ENCODE assay signal across 17 cellular contexts in the genomic region with DNA sequence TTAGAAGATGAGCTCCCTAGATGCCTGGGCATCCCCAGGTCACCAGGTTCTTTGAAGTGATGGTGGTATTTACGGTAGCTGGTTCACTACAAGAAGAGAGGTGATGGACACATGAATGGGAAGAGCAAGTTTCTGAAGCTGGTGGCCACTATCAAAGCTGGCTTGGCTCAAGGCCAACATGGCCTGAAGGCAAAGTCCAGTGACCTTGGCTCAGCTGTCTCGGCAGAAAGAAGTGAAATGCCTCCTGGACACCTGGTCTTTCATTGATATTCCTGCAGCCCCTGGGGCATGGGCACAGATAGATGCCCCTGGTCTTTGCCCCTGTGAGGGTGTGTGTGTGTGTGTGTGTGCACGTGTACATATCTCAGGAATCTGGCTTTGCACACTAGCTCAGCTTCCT.
DNase-seq lines count a peak whose midpoint lies in the region; ATAC-seq, FAIRE-seq and TF ChIP-seq lines count a peak whose summit lies in the region.
"Had no signal": no experiment of that assay in that cellular context is flagged by ENCODE, and none has a peak within 500 bp of the region (broad histone marks: within the 10 kb centered on the region; RNA-seq: fewer than 3 reads in every experiment).

No MANE protein-coding gene starts in this region.

- TF ChIP-seq POLR2A in HepG2 (IDR thresholded peaks at IDR 0.05; ENCODE audit: insufficient read depth in 1 of 2, low read depth in 2 of 2, low read length in 2 of 2) (no peak), thyroid gland (IDR thresholded peaks at IDR 0.05) (no peak)

- H4K20me1 ChIP-seq in HepG2 (ENCODE audit: insufficient read depth, low read length), result no peaks in the 10 kb centered on the region
- H4K20me1 ChIP-seq: BLaER1 treated with 17β-estradiol and CSF1 and Interleukin-3, amounts not matched to agents 10 nM and 100 nM had no signal

- H3K4me3 Mint-ChIP-seq in T-cell, result no peak overlapping the region
- H3K4me3 Mint-ChIP-seq: CD4-positive, CD25-positive, alpha-beta regulatory T cell; HFFc6; IgD-negative memory B cell had no signal

- H3K9ac ChIP-seq in HepG2 (ENCODE audit: insufficient read depth, low read depth, low read length), result no peak overlapping the region
- H3K9ac ChIP-seq: BLaER1 treated with 17β-estradiol and CSF1 and Interleukin-3, amounts not matched to agents 10 nM and 100 nM had no signal

- WGBS in HepG2 (ENCODE audit: low lambda C conversion rate), result 5% methylated on average over 2 of the region's 3 CpGs
- 71 to 80% methylated on average over 3 of the region's 3 CpGs for WGBS in thyroid gland, 2 donors

- peaks cover 0 to 2% (median 0%) of the 10 kb centered on the region in 3 donors for H3K9me3 Mint-ChIP-seq in T-cell

- intact Hi-C loops in HepG2 (cut with micrococcal nuclease; ENCODE audit: unreplicated experiment) (no loop called here), thyroid gland (cut with DNase I) (no loop called here)

- no peak overlapping the region for H3K4me3 ChIP-seq in HepG2 (replicated peaks in 1 of 3; ENCODE audit: insufficient read depth in 1 of 3, low read depth in 2 of 3, low read length in 3 of 3)
- H3K4me3 ChIP-seq in thyroid gland (replicated peaks in 1 of 3), result no peak overlapping the region
- H3K4me3 ChIP-seq: BLaER1 treated with 17β-estradiol and CSF1 and Interleukin-3, amounts not matched to agents 10 nM and 100 nM; GM12878 had no signal

- H3K4me1 ChIP-seq in HepG2 (ENCODE audit: insufficient read depth, low read length), result peaks cover 6% of the 10 kb centered on the region
- H3K4me1 ChIP-seq in thyroid gland, result peaks cover 14 to 25% of the 10 kb centered on the region in 2 donors

- in situ Hi-C loops in HepG2 (cut with HindIII; ENCODE audit: extremely low pct_ligation_motif_present, low pct_unique_long_range_greater_than_20kb), result no loop called here

- no peak for FAIRE-seq in HepG2 (lab: Jason Lieb, UNC)
- FAIRE-seq: GM12878, GM18507 had no signal

- H2AFZ ChIP-seq in HepG2 (ENCODE audit: low read length), result no peak overlapping the region

- CTCF ChIA-PET in HepG2 (lab: Yijun Ruan, JAX; ENCODE audit: low intra/inter-chr PET ratio, low total read pairs) (no interaction called here), T-cell (lab: Charles Lee) (no interaction called here)

- peaks cover 2 to 3% of the 10 kb centered on the region in 2 donors for H3K27me3 Mint-ChIP-seq in T-cell
- H3K27me3 Mint-ChIP-seq: CD4-positive, CD25-positive, alpha-beta regulatory T cell; IgD-negative memory B cell had no signal

- no peak for TF ChIP-seq EP300 in HepG2 (IDR thresholded peaks at IDR 0.05; ENCODE audit: low read depth in 2 of 2, low read length in 2 of 2)
- TF ChIP-seq EP300 in HepG2 (CRISPR knock-in tag; IDR thresholded peaks at IDR 0.05; ENCODE audit: borderline replicate concordance), result no peak

- TF ChIP-seq RAD21 in HepG2 (CRISPR knock-in tag; IDR thresholded peaks at IDR 0.05), result no peak

- H3K27me3 ChIP-seq in HepG2 (ENCODE audit: control insufficient read depth in 1 of 2, insufficient read depth in 2 of 2, low read length in 2 of 2) (no peaks in the 10 kb centered on the region), thyroid gland (no peaks in the 10 kb centered on the region)
- H3K27me3 ChIP-seq: BLaER1 treated with 17β-estradiol and CSF1 and Interleukin-3, amounts not matched to agents 10 nM and 100 nM had no signal

- H3K4me1 Mint-ChIP-seq in T-cell, result no peaks in the 10 kb centered on the region
- H3K4me1 Mint-ChIP-seq: CD4-positive, CD25-positive, alpha-beta regulatory T cell; IgD-negative memory B cell had no signal

- H3K27ac Mint-ChIP-seq in T-cell, result no peak overlapping the region
- H3K27ac Mint-ChIP-seq: CD4-positive, CD25-positive, alpha-beta regulatory T cell; HFFc6; IgD-negative memory B cell had no signal

- no peaks in the 10 kb centered on the region for H3K36me3 Mint-ChIP-seq in T-cell
- H3K36me3 Mint-ChIP-seq: CD4-positive, CD25-positive, alpha-beta regulatory T cell; IgD-negative memory B cell had no signal

- H3K36me3 ChIP-seq in HepG2 (replicated peaks in 1 of 2; ENCODE audit: control insufficient read depth in 1 of 2, insufficient read depth in 2 of 2, low read length in 2 of 2), result no peaks in the 10 kb centered on the region
- H3K36me3 ChIP-seq in thyroid gland, result no peaks in the 10 kb centered on the region
- H3K36me3 ChIP-seq: BLaER1 treated with 17β-estradiol and CSF1 and Interleukin-3, amounts not matched to agents 10 nM and 100 nM had no signal

- ATAC-seq in HepG2 (no peak), T-cell (replicated peaks in 1 of 4) (no peak)
- ATAC-seq: GM12878 had no signal

- no peak for TF ChIP-seq CTCF in HepG2 (CRISPR knock-in tag; IDR thresholded peaks at IDR 0.05)
- no peak for TF ChIP-seq CTCF in thyroid gland (IDR thresholded peaks at IDR 0.05)

- H3K79me2 ChIP-seq in HepG2 (ENCODE audit: insufficient read depth, low read length), result no peaks in the 10 kb centered on the region

- no peak overlapping the region for H3K4me2 ChIP-seq in HepG2 (ENCODE audit: low read depth, low read length)

- POLR2A ChIA-PET in HepG2 (lab: Yijun Ruan, JAX), result no interaction called here
- POLR2A ChIA-PET in T-cell (lab: Charles Lee), result interaction anchor here in 1 of 2 donors (0.5 kb wide), 1 partner anchor 161 kb away, joined by 3 read pairs; no protein-coding TSS in a partner anchor

- H3K9me3 ChIP-seq in HepG2 (ENCODE audit: low read length) (no peaks in the 10 kb centered on the region), thyroid gland (no peaks in the 10 kb centered on the region)

- BruUV-seq in HepG2 (replicated peaks; lab: Mats Ljungman, UMichigan), result no TSS peak

- DNase-seq in EL (peak; percentile 0), NCI-H69 (lab: John Stamatoyannopoulos, UW) (peak; percentile 21), HepG2 (ENCODE audit: low spot score) (no peak), thyroid gland (peak; percentile 12 to 15), T-cell (no peak)
- no peak for DNase-seq in activated T-cell treated with anti-CD3 and anti-CD28 coated beads, Interleukin-2, amount 50 U/mL, for 48 hours
- DNase-seq in activated CD4-positive, CD25-positive, alpha-beta regulatory T cell (lab: John Stamatoyannopoulos, UW), result no peak
- DNase-seq: ACHN; Calu3; CD4-positive, CD25-positive, alpha-beta regulatory T cell; DMS 273 treated with DMSO at 0.1 percent for 48 hours; HCEC 1CT; HFFc6 had no signal

- H3K27ac ChIP-seq in HepG2 (ENCODE audit: extremely low read length, insufficient read depth, low read length), result no peak overlapping the region
- H3K27ac ChIP-seq in thyroid gland, result peak overlapping the region; percentile 41 to 57 (median 51)
- H3K27ac ChIP-seq: BLaER1 treated with 17β-estradiol and CSF1 and Interleukin-3, amounts not matched to agents 10 nM and 100 nM had no signal

TF ChIP-seq in HepG2, 621 proteins besides CTCF, POLR2A, EP300 and RAD21:
- TF ChIP-seq, protein P1, sequence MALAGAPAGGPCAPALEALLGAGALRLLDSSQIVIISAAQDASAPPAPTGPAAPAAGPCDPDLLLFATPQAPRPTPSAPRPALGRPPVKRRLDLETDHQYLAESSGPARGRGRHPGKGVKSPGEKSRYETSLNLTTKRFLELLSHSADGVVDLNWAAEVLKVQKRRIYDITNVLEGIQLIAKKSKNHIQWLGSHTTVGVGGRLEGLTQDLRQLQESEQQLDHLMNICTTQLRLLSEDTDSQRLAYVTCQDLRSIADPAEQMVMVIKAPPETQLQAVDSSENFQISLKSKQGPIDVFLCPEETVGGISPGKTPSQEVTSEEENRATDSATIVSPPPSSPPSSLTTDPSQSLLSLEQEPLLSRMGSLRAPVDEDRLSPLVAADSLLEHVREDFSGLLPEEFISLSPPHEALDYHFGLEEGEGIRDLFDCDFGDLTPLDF (CRISPR knock-in tag; IDR thresholded peaks at IDR 0.05), result no peak
- TF ChIP-seq, protein P2, sequence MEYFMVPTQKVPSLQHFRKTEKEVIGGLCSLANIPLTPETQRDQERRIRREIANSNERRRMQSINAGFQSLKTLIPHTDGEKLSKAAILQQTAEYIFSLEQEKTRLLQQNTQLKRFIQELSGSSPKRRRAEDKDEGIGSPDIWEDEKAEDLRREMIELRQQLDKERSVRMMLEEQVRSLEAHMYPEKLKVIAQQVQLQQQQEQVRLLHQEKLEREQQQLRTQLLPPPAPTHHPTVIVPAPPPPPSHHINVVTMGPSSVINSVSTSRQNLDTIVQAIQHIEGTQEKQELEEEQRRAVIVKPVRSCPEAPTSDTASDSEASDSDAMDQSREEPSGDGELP (IDR thresholded peaks at IDR 0.05; ENCODE audit: borderline replicate concordance, low read depth), result peak; percentile 34; the same call in 1 of the 2 replicates
- TF ChIP-seq ZNF644 (CRISPR knock-in tag; IDR thresholded peaks at IDR 0.05; ENCODE audit: low read depth) (no peak), HNF4A (CRISPR knock-in tag; IDR thresholded peaks at IDR 0.05) (peak; percentile 47), ARID2 (CRISPR knock-in tag; IDR thresholded peaks at IDR 0.05; ENCODE audit: borderline replicate concordance) (no peak), ZNF678 (CRISPR knock-in tag; IDR thresholded peaks at IDR 0.05) (no peak), ZNF724P (CRISPR knock-in tag; IDR thresholded peaks at IDR 0.05; ENCODE audit: borderline replicate concordance) (no peak), ZNF75D (CRISPR knock-in tag; IDR thresholded peaks at IDR 0.05; ENCODE audit: borderline replicate concordance) (no peak)
- TF ChIP-seq, protein P3, sequence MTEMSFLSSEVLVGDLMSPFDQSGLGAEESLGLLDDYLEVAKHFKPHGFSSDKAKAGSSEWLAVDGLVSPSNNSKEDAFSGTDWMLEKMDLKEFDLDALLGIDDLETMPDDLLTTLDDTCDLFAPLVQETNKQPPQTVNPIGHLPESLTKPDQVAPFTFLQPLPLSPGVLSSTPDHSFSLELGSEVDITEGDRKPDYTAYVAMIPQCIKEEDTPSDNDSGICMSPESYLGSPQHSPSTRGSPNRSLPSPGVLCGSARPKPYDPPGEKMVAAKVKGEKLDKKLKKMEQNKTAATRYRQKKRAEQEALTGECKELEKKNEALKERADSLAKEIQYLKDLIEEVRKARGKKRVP (CRISPR knock-in tag; IDR thresholded peaks at IDR 0.05), result no peak

Comparison
In these comparisons a context has a peak if more than half of its experiments do, and no peak if none do; other contexts are left out.
1. DNase-seq: peak in EL (single experiment), NCI-H69 (single experiment) and thyroid gland (2 of 2); none in HepG2 (single experiment), T-cell (0 of 34), activated T-cell treated with anti-CD3 and anti-CD28 coated beads, Interleukin-2, amount 50 U/mL, for 48 hours (0 of 2) and activated CD4-positive, CD25-positive, alpha-beta regulatory T cell (0 of 4).